16 cellular contexts compared by ENCODE assay signal in genomic region chr18:11791131-11791530, GRCh38.
DNase-seq lines count a peak whose midpoint lies in the region; TF ChIP-seq lines count a peak whose summit lies in the region.
"Had no signal": no experiment of that assay in that cellular context is flagged by ENCODE, and none has a peak within 500 bp of the region (broad histone marks: within the 10 kb centered on the region; RNA-seq: fewer than 3 reads in every experiment).

No MANE protein-coding gene starts in this region.

- DNase-seq in SJSA1 (ENCODE audit: low read depth in 1 of 2, low spot score in 2 of 2): peak in 1 of 2 experiments; percentile 21
- no peak for DNase-seq in endodermal cell
- DNase-seq in renal cortical epithelial cell (ENCODE audit: low read depth): peak; percentile 15
- DNase-seq in T-helper 2 cell: no peak
- no peak for DNase-seq in cerebellar nuclear complex (lab: John Stamatoyannopoulos, UW)
- no peak for DNase-seq in neuronal stem cell (ENCODE audit: low spot score)
- DNase-seq: CD8-positive, alpha-beta T cell; HFFc6; Karpas-422; MM.1S; NCI-H1092 treated with DMSO at 0.1 percent for 48 hours; NCI-H446 treated with DMSO at 0.1 percent for 48 hours; NCI-H748 treated with DMSO at 0.1 percent for 48 hours had no signal

- H2BK120ac ChIP-seq in neuronal stem cell (ENCODE audit: low read depth, low read length): no peak overlapping the region

- H3K23ac ChIP-seq in neuronal stem cell (ENCODE audit: low read depth, low read length, poor library complexity): no peak overlapping the region

- H3K79me1 ChIP-seq in neuronal stem cell (ENCODE audit: low read depth, low read length): no peaks in the 10 kb centered on the region

- no peak overlapping the region for H3K14ac ChIP-seq in neuronal stem cell (ENCODE audit: low read length)

- H4K8ac ChIP-seq in neuronal stem cell (ENCODE audit: low read depth, low read length): no peak overlapping the region

- H3K9ac ChIP-seq in HUES48 (ENCODE audit: low read depth, low read length) (no peak overlapping the region), endodermal cell (ENCODE audit: extremely low read depth, low read length, poor library complexity, severe bottlenecking) (no peak overlapping the region), neuronal stem cell (ENCODE audit: low read depth, low read length, poor library complexity) (no peak overlapping the region)

- H2BK5ac ChIP-seq in neuronal stem cell (ENCODE audit: low read length): no peak overlapping the region

- H3K27me3 ChIP-seq in HUES48 (ENCODE audit: control insufficient read depth, insufficient read depth, low read length) (no peaks in the 10 kb centered on the region), SJSA1 (replicated peaks) (no peaks in the 10 kb centered on the region), endodermal cell (ENCODE audit: control insufficient read depth, insufficient read depth, low read length, poor library complexity, severe bottlenecking) (no peaks in the 10 kb centered on the region), neuronal stem cell (ENCODE audit: control insufficient read depth in 3 of 3, insufficient read depth in 3 of 3, low read depth in 1 of 3, low read length in 3 of 3) (no peaks in the 10 kb centered on the region)

- no peaks in the 10 kb centered on the region for H3K27me3 Mint-ChIP-seq in endodermal cell (ENCODE audit: insufficient read depth)

- H3K27ac ChIP-seq in HUES48 (ENCODE audit: low read depth, low read length): peak overlapping the region; percentile 73
- peak overlapping the region; percentile 38 for H3K27ac ChIP-seq in SJSA1
- H3K27ac ChIP-seq in endodermal cell (ENCODE audit: low read depth, low read length): no peak overlapping the region
- H3K27ac ChIP-seq in neuronal stem cell (replicated peaks; ENCODE audit: low read length): no peak overlapping the region
- H3K27ac ChIP-seq: RWPE1 had no signal

- H2BK15ac ChIP-seq in neuronal stem cell (ENCODE audit: low read length): no peak overlapping the region

- H3K4me1 ChIP-seq in HUES48 (ENCODE audit: control insufficient read depth, insufficient read depth, low read length) (peaks cover 30% of the 10 kb centered on the region), SJSA1 (replicated peaks) (peaks cover 34% of the 10 kb centered on the region), endodermal cell (ENCODE audit: control insufficient read depth, insufficient read depth, low read length) (peaks cover 19% of the 10 kb centered on the region), neuronal stem cell (ENCODE audit: control insufficient read depth in 2 of 2, insufficient read depth in 1 of 2, low read depth in 1 of 2, low read length in 2 of 2) (peaks cover 13 to 14% of the 10 kb centered on the region in 2 donors)

- no peak overlapping the region for H2AK5ac ChIP-seq in neuronal stem cell (ENCODE audit: low read depth, low read length)

- no peak overlapping the region for H3K4me2 ChIP-seq in neuronal stem cell (ENCODE audit: insufficient read depth, low read length, poor library complexity, severe bottlenecking)

- H3K18ac ChIP-seq in neuronal stem cell (ENCODE audit: low read length): no peak overlapping the region

- peaks cover 38% of the 10 kb centered on the region for H3K4me1 Mint-ChIP-seq in endodermal cell

- no peak overlapping the region for H4K91ac ChIP-seq in neuronal stem cell (ENCODE audit: low read depth, low read length, poor library complexity)

- 78 to 84% methylated on average over 3 of the region's 3 CpGs for WGBS in endodermal cell (ENCODE audit: insufficient coverage in 1 of 2, insufficient read length in 1 of 2), 2 experiments
- WGBS in neuronal stem cell (ENCODE audit: extremely low coverage in 2 of 2, insufficient read length in 2 of 2, insufficient replicate concordance in 1 of 2), 2 donors: no CpG with 5 or more reads among the region's 3 CpGs

- H3K36me3 Mint-ChIP-seq in endodermal cell (ENCODE audit: low read depth): peaks cover 35% of the 10 kb centered on the region
- H3K36me3 Mint-ChIP-seq: CD8-positive, alpha-beta T cell had no signal

- H3K9me3 ChIP-seq in HUES48 (ENCODE audit: control insufficient read depth, insufficient read depth, low read length) (no peaks in the 10 kb centered on the region), SJSA1 (replicated peaks) (0 out of 2 replicates have a peak, but pooled peaks cover 2% of the 10 kb centered on the region), endodermal cell (ENCODE audit: control insufficient read depth, low read length) (peaks cover 14% of the 10 kb centered on the region), neuronal stem cell (replicated peaks in 1 of 2; ENCODE audit: control insufficient read depth in 2 of 2, insufficient read depth in 1 of 2, low read depth in 1 of 2, low read length in 2 of 2) (no peaks in the 10 kb centered on the region)

- peak overlapping the region; percentile 58 for H3K27ac Mint-ChIP-seq in endodermal cell
- H3K27ac Mint-ChIP-seq: B cell; CD8-positive, alpha-beta T cell; HFFc6 had no signal

- H3K36me3 ChIP-seq in HUES48 (ENCODE audit: control insufficient read depth, insufficient read depth, low read length): no peaks in the 10 kb centered on the region
- H3K36me3 ChIP-seq in SJSA1: no peaks in the 10 kb centered on the region
- peaks cover 17% of the 10 kb centered on the region for H3K36me3 ChIP-seq in endodermal cell (ENCODE audit: control insufficient read depth, insufficient read depth, low read length)
- no peaks in the 10 kb centered on the region for H3K36me3 ChIP-seq in neuronal stem cell (replicated peaks in 1 of 2; ENCODE audit: control insufficient read depth in 2 of 2, insufficient read depth in 2 of 2, low read length in 2 of 2)

- H3K9me3 Mint-ChIP-seq in endodermal cell: peaks cover 7% of the 10 kb centered on the region
- H3K9me3 Mint-ChIP-seq: CD8-positive, alpha-beta T cell; HFFc6 had no signal

- no peak overlapping the region for H3K4me3 ChIP-seq in HUES48 (ENCODE audit: low read depth, low read length)
- no peak overlapping the region for H3K4me3 ChIP-seq in SJSA1
- no peak overlapping the region for H3K4me3 ChIP-seq in endodermal cell (ENCODE audit: low read length)
- no peak overlapping the region for H3K4me3 ChIP-seq in neuronal stem cell (ENCODE audit: low read length in 2 of 2)

- H2BK12ac ChIP-seq in neuronal stem cell (ENCODE audit: low read length): no peak overlapping the region

- H3K4ac ChIP-seq in neuronal stem cell (ENCODE audit: low read length): no peak overlapping the region

- no peak overlapping the region for H2AFZ ChIP-seq in neuronal stem cell (ENCODE audit: low read length)

- H3K4me3 Mint-ChIP-seq in endodermal cell: no peak overlapping the region
- H3K4me3 Mint-ChIP-seq: B cell; CD8-positive, alpha-beta T cell; HFFc6 had no signal

- TF ChIP-seq CTCF in endodermal cell (conservative IDR thresholded peaks at IDR 0.05): no peak

Comparison
In these comparisons a context has a peak if more than half of its experiments do, and no peak if none do; other contexts are left out.
1. H3K27ac ChIP-seq: peak in HUES48 (single experiment) and SJSA1 (single experiment); none in endodermal cell (single experiment) and neuronal stem cell (single experiment).